ENCODE assay signal across 30 cellular contexts in the genomic region with DNA sequence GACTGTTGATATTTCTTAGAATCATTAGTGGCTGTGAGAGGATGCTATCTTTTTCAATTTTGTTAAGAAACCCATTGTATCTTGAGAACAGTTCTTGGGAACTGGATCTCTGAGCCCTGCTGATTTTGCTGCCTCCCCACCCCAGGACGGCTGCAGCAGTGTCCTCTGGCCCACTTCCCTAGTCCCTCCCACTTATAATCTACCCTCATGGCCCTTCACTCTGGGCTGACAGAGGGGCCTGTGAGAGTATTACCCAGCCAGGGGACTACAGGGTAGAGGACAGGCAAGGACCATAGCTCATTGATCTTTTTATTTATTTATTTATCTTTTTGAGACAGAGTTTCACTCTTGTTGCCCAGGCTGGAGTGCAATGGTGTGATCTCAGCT. TPM values are rescaled to one million over a fixed set of nuclear protein-coding genes. Genes with fewer than 3 reads are reported as not detected.
DNase-seq lines count a peak whose midpoint lies in the region; ATAC-seq and TF ChIP-seq lines count a peak whose summit lies in the region.
"Had no signal": no experiment of that assay in that cellular context is flagged by ENCODE, and none has a peak within 500 bp of the region (broad histone marks: within the 10 kb centered on the region; RNA-seq: fewer than 3 reads in every experiment).

No MANE protein-coding gene starts in this region.

- TF ChIP-seq CTCF in GM23338 (conservative IDR thresholded peaks at IDR 0.05; ENCODE audit: low read depth in 2 of 2) = no peak
- no peak for TF ChIP-seq CTCF in SK-N-SH (IDR thresholded peaks at IDR 0.05)
- no peak for TF ChIP-seq CTCF in type B pancreatic cell (conservative IDR thresholded peaks at IDR 0.05)

- H3K4me3 ChIP-seq in GM23338 = no peak overlapping the region
- no peak overlapping the region; a peak in 1 of 4 replicates for H3K4me3 ChIP-seq in SK-N-SH (ENCODE audit: low read depth in 2 of 2, low read length in 1 of 2)
- H3K4me3 ChIP-seq in mesodermal cell (ENCODE audit: extremely low read depth, insufficient read depth, low read length, poor library complexity, severe bottlenecking) = no peak overlapping the region
- H3K4me3 ChIP-seq: BLaER1, esophagus squamous epithelium, lower lobe of right lung, mucosa of descending colon, pancreas, skin epidermis had no signal

- H2AFZ ChIP-seq in GM23338 = no peak overlapping the region
- peak overlapping the region; percentile 52; the same call in 1 of the 2 replicates for H2AFZ ChIP-seq in SK-N-SH (ENCODE audit: low read depth)

- POLR2A ChIA-PET in SK-N-SH (lab: Yijun Ruan, JAX) = no interaction called here

- peak; percentile 15; the same call in 1 of the 3 replicates for ATAC-seq in GM23338
- ATAC-seq in HG02840 (IDR thresholded peaks at IDR 0.05; ENCODE audit: low FRiP score, unreplicated experiment) = no peak
- ATAC-seq: mucosa of descending colon; natural killer cell treated with Interleukin-12 subunit alpha and Interleukin-12 subunit beta and Interleukin-15 and Interleukin-18, amount 100 ng/mL, for 72 hours; stimulated activated naive CD8-positive, alpha-beta T cell treated with anti-CD3 and anti-CD28 coated beads, Interleukin-15, Interleukin-2, amounts not matched to agents 100 U/mL and 50 U/mL, for 24 hours had no signal

- no peak overlapping the region for H3K4me3 Mint-ChIP-seq in GM23338
- no peak overlapping the region for H3K4me3 Mint-ChIP-seq in type B pancreatic cell
- H3K4me3 Mint-ChIP-seq: activated CD4-positive, alpha-beta T cell treated with anti-CD3 and anti-CD28 coated beads, Interleukin-2, amount 10 ng/mL, durations not matched to agents 7 days and 5 days; natural killer cell treated with Interleukin-12 subunit alpha and Interleukin-12 subunit beta and Interleukin-15 and Interleukin-18, amount 100 ng/mL, for 72 hours; WTC11 had no signal

- no peaks in the 10 kb centered on the region for H3K27me3 ChIP-seq in GM23338 (ENCODE audit: insufficient read depth)
- no peaks in the 10 kb centered on the region for H3K27me3 ChIP-seq in SK-N-SH (ENCODE audit: insufficient read depth)

- H3K27ac ChIP-seq in GM23338 (ENCODE audit: low read depth) (no peak overlapping the region), SK-N-SH (ENCODE audit: low read depth in 2 of 2, low read length in 1 of 2) (peak overlapping the region in 1 of 2 experiments; percentile 80; a peak in 2 of 4 replicates), mesodermal cell (ENCODE audit: low read depth, low read length, severe bottlenecking) (peak overlapping the region; percentile 54)
- H3K27ac ChIP-seq: BLaER1, esophagus squamous epithelium, lower lobe of right lung, pancreas, skin epidermis had no signal

- H3K4me2 ChIP-seq in GM23338 (no peak overlapping the region), SK-N-SH (peak overlapping the region; percentile 54)
- H3K4me2 ChIP-seq: BLaER1 had no signal

- no peak overlapping the region for H3K27ac Mint-ChIP-seq in GM23338
- no peak overlapping the region for H3K27ac Mint-ChIP-seq in type B pancreatic cell
- H3K27ac Mint-ChIP-seq: activated CD4-positive, alpha-beta T cell treated with anti-CD3 and anti-CD28 coated beads, Interleukin-2, amount 10 ng/mL, durations not matched to agents 7 days and 5 days; natural killer cell treated with Interleukin-12 subunit alpha and Interleukin-12 subunit beta and Interleukin-15 and Interleukin-18, amount 100 ng/mL, for 72 hours; WTC11 had no signal

- DNase-seq in GM23338 (ENCODE audit: low spot score) (no peak), SK-N-SH (no peak), type B pancreatic cell (ENCODE audit: extremely low spot score, unreplicated experiment) (peak; percentile 20), NCI-H1092 (lab: John Stamatoyannopoulos, UW) (no peak)
- no peak for DNase-seq in stimulated activated CD4-positive, alpha-beta T cell treated with anti-CD3 and anti-CD28 coated beads, Interleukin-15, amount 100 ng/mL, for 24 hours
- DNase-seq: activated CD4-positive, alpha-beta T cell treated with anti-CD3 and anti-CD28 coated beads, Interleukin-2, amount 10 ng/mL, durations not matched to agents 7 days and 5 days; activated naive CD4-positive, alpha-beta T cell; activated T-cell treated with anti-CD3 and anti-CD28 coated beads, Interleukin-2, amount 50 U/mL, for 48 hours; cerebellar nuclear complex; DMS153; esophagus squamous epithelium; foreskin melanocyte; Kasumi-1; lower lobe of right lung; mucosa of descending colon; NCI-H1417 treated with DMSO at 0.1 percent for 48 hours; NCI-H2029 treated with DMSO at 0.1 percent for 48 hours; NCI-H524 treated with DMSO at 0.1 percent for 48 hours; pancreas; retina; SIG-M5; stimulated activated CD4-positive, alpha-beta T cell treated with anti-CD3 and anti-CD28 coated beads, Interleukin-1b, Interleukin-23, amount 100 ng/mL, for 48 hours; stimulated activated naive CD8-positive, alpha-beta T cell treated with anti-CD3 and anti-CD28 coated beads, Interleukin-15, Interleukin-2, amounts not matched to agents 100 U/mL and 50 U/mL, for 24 hours had no signal

- H3K9me3 ChIP-seq in SK-N-SH (no peaks in the 10 kb centered on the region), mesodermal cell (ENCODE audit: control insufficient read depth, low read length) (peaks cover 9% of the 10 kb centered on the region)
- H3K9me3 ChIP-seq: mucosa of descending colon, pancreas had no signal

- CTCF ChIA-PET in SK-N-SH (lab: Yijun Ruan, JAX) = no interaction called here

- 23% methylated on average over 1 of the region's 1 CpG for WGBS in SK-N-SH (ENCODE audit: low lambda C conversion rate)
- WGBS in mesodermal cell (ENCODE audit: insufficient coverage in 2 of 2), 2 experiments = 33% methylated on average over 1 of the region's 1 CpG; no CpG with 5 or more reads in 1 of the 2 experiments

- no peak for TF ChIP-seq EP300 in SK-N-SH (IDR thresholded peaks at IDR 0.05; ENCODE audit: borderline replicate concordance in 1 of 2, low read depth in 1 of 2, low read length in 1 of 2)

- H3F3A ChIP-seq in GM23338 (replicated peaks; ENCODE audit: low read depth) (0 out of 2 replicates have a peak, but pooled peaks cover 7% of the 10 kb centered on the region), SK-N-SH (replicated peaks; ENCODE audit: insufficient read depth) (peaks cover 11% of the 10 kb centered on the region)

- H3K4me1 ChIP-seq in GM23338 (ENCODE audit: insufficient read depth) = peaks cover 29% of the 10 kb centered on the region
- H3K4me1 ChIP-seq in SK-N-SH (ENCODE audit: control insufficient read depth in 1 of 2, insufficient read depth in 2 of 2, low read depth in 1 of 2, low read length in 1 of 2) = peaks cover under 1 to 4% of the 10 kb centered on the region in 2 experiments; a peak in 2 of 4 replicates
- H3K4me1 ChIP-seq in mesodermal cell (ENCODE audit: control insufficient read depth, insufficient read depth, low read length, poor library complexity, severe bottlenecking) = peaks cover 30% of the 10 kb centered on the region
- H3K4me1 ChIP-seq: BLaER1, lower lobe of right lung, pancreas had no signal

- H3K9me3 Mint-ChIP-seq in GM23338 (peaks cover 18% of the 10 kb centered on the region), type B pancreatic cell (peaks cover 10% of the 10 kb centered on the region)
- H3K9me3 Mint-ChIP-seq: activated CD4-positive, alpha-beta T cell treated with anti-CD3 and anti-CD28 coated beads, Interleukin-2, amount 10 ng/mL, durations not matched to agents 7 days and 5 days; natural killer cell treated with Interleukin-12 subunit alpha and Interleukin-12 subunit beta and Interleukin-15 and Interleukin-18, amount 100 ng/mL, for 72 hours had no signal

- H3K79me2 ChIP-seq in GM23338 (replicated peaks; ENCODE audit: insufficient read depth) (peaks cover 8% of the 10 kb centered on the region), SK-N-SH (ENCODE audit: insufficient read depth) (peaks cover 4% of the 10 kb centered on the region; the same call in 1 of the 2 replicates)

- H3K9me2 ChIP-seq in GM23338 (ENCODE audit: insufficient read depth) (no peaks in the 10 kb centered on the region), SK-N-SH (no peaks in the 10 kb centered on the region; the same call in 1 of the 2 replicates)

- no peaks in the 10 kb centered on the region for H3K36me3 ChIP-seq in GM23338 (ENCODE audit: insufficient read depth)
- H3K36me3 ChIP-seq in SK-N-SH (replicated peaks in 1 of 2; ENCODE audit: control insufficient read depth in 1 of 2, insufficient read depth in 2 of 2, low read length in 1 of 2) = no peaks in the 10 kb centered on the region
- H3K36me3 ChIP-seq in mesodermal cell (ENCODE audit: control insufficient read depth, insufficient read depth, low read length) = peaks cover 5% of the 10 kb centered on the region
- H3K36me3 ChIP-seq: BLaER1, esophagus squamous epithelium, lower lobe of right lung, pancreas had no signal

- H3K27me3 Mint-ChIP-seq in GM23338 (ENCODE audit: insufficient read depth, low read depth, poor library complexity) (peaks cover 10% of the 10 kb centered on the region), type B pancreatic cell (peaks cover 34% of the 10 kb centered on the region)
- H3K27me3 Mint-ChIP-seq: brain had no signal

- H3K9ac ChIP-seq in SK-N-SH = no peak overlapping the region
- H3K9ac ChIP-seq: BLaER1 had no signal

- TF ChIP-seq RAD21 in SK-N-SH (IDR thresholded peaks at IDR 0.05; ENCODE audit: low read length) = no peak

- no peaks in the 10 kb centered on the region for H4K20me1 ChIP-seq in GM23338 (replicated peaks; ENCODE audit: insufficient read depth)
- no peaks in the 10 kb centered on the region for H4K20me1 ChIP-seq in SK-N-SH (ENCODE audit: insufficient read depth)

- H3K36me3 Mint-ChIP-seq in GM23338 (ENCODE audit: low read depth) (peaks cover 17% of the 10 kb centered on the region), type B pancreatic cell (no peaks in the 10 kb centered on the region)
- H3K36me3 Mint-ChIP-seq: brain; natural killer cell treated with Interleukin-12 subunit alpha and Interleukin-12 subunit beta and Interleukin-15 and Interleukin-18, amount 100 ng/mL, for 72 hours had no signal

- H3K4me1 Mint-ChIP-seq in GM23338 = peaks cover 32% of the 10 kb centered on the region
- H3K4me1 Mint-ChIP-seq in type B pancreatic cell (ENCODE audit: unreplicated experiment) = peaks cover 31% of the 10 kb centered on the region

TF ChIP-seq in GM23338, 12 proteins besides CTCF, POLR2A, EP300 and RAD21 (continues in another document):
- no peak for TF ChIP-seq NANOG (IDR thresholded peaks at IDR 0.05; ENCODE audit: borderline replicate concordance)

RNA-seq across cellular contexts. Expression of gene GLI2, which starts 5.6 kb away (rescaled TPM):
- total RNA-seq in GM23338 (2014; rRNA removed; shearing (Covaris generic)) = 41.7 and 53.6 TPM in 2 replicates
- polyA plus RNA-seq in GM23338 (2016; fragmentation: Nextera tagmentation; extraction: Ambion mirVana) (57.0 and 67.1 TPM in 2 replicates), SK-N-SH (2012; rRNA removed) (2.0 and 3.4 TPM in 2 replicates)
- polyA plus RNA-seq in SK-N-SH (2012; cell fraction: cytosol; rRNA removed) = 1.4 and 2.5 TPM in 2 replicates
- polyA plus RNA-seq in SK-N-SH (2012; cell fraction: nucleus; rRNA removed) = 11.3 and 12.5 TPM in 2 replicates
- polyA plus RNA-seq in mesodermal cell (2013, experiment 1 of 2) = 20.8 TPM
- 16.2 TPM for polyA plus RNA-seq in mesodermal cell (2013, experiment 2 of 2)
- 10.5 and 28.6 TPM in 2 replicates for total RNA-seq in type B pancreatic cell (ENCODE audit: low replicate concordance)
